In genomic region chrX:20067709-20068315, GRCh38 we compare ENCODE assay signal across 8 cellular contexts. TPM values are rescaled to one million over a fixed set of nuclear protein-coding genes. Genes with fewer than 3 reads are reported as not detected.
DNase-seq lines count a peak whose midpoint lies in the region; ATAC-seq, FAIRE-seq and TF ChIP-seq lines count a peak whose summit lies in the region.

No MANE protein-coding gene starts in this region.

- DNase-seq in AG20443 (ENCODE audit: low spot score) = peak; percentile 79
- peak; percentile 85 for DNase-seq in NCI-H1092 treated with DMSO at 0.1 percent for 48 hours (lab: John Stamatoyannopoulos, UW)
- peak; percentile 39 to 89 for DNase-seq in ascending aorta (ENCODE audit: low spot score in 2 of 2)
- DNase-seq in hypothalamus (lab: John Stamatoyannopoulos, UW) = peak in 30 of 51 donors; percentile 0 to 42 (median 9)
- DNase-seq in tibial artery = peak; percentile 69 to 79
- no peak for DNase-seq in GM19240 (ENCODE audit: insufficient read length, low spot score)
- DNase-seq in activated T-cell treated with anti-CD3 and anti-CD28 coated beads, Interleukin-2, amount 50 U/mL, for 4 hours = no peak
- DNase-seq in GM19239 (ENCODE audit: insufficient read length, low spot score) = no peak

- H3K36me3 Mint-ChIP-seq in activated T-cell treated with anti-CD3 and anti-CD28 coated beads, Interleukin-2, amount 50 U/mL, for 4 hours (ENCODE audit: insufficient read depth) = no peaks in the 10 kb centered on the region

- no peaks in the 10 kb centered on the region for H3K27me3 Mint-ChIP-seq in activated T-cell treated with anti-CD3 and anti-CD28 coated beads, Interleukin-2, amount 50 U/mL, for 4 hours (ENCODE audit: low read depth)

- H3K4me1 Mint-ChIP-seq in activated T-cell treated with anti-CD3 and anti-CD28 coated beads, Interleukin-2, amount 50 U/mL, for 4 hours (ENCODE audit: low read depth) = no peaks in the 10 kb centered on the region

- H3K4me1 ChIP-seq in ascending aorta = peaks cover 3 to 4% of the 10 kb centered on the region in 2 donors
- H3K4me1 ChIP-seq in tibial artery = peaks cover 0 to 12% (median 5%) of the 10 kb centered on the region in 4 donors

- peak overlapping the region in 1 of 2 donors; percentile 16 for H3K4me3 ChIP-seq in ascending aorta
- H3K4me3 ChIP-seq in tibial artery = no peak overlapping the region

- no peaks in the 10 kb centered on the region for H3K36me3 ChIP-seq in ascending aorta
- no peaks in the 10 kb centered on the region for H3K36me3 ChIP-seq in tibial artery

- intact Hi-C loops in ascending aorta (cut with DNase I) = loop anchor here (10.0 kb wide), 1 partner anchor 163 kb away; no protein-coding TSS in a partner anchor
- intact Hi-C loops in tibial artery (cut with DNase I; ENCODE audit: low total_unique reads) = no loop called here

- TF ChIP-seq CTCF in ascending aorta (IDR thresholded peaks at IDR 0.05) (no peak), tibial artery (IDR thresholded peaks at IDR 0.05) (no peak)

- peak overlapping the region; percentile 32 to 53 for H3K27ac ChIP-seq in ascending aorta
- no peak overlapping the region for H3K27ac ChIP-seq in tibial artery

- no peak for FAIRE-seq in GM19239 (lab: Jason Lieb, UNC)

- H3K4me3 Mint-ChIP-seq in activated T-cell treated with anti-CD3 and anti-CD28 coated beads, Interleukin-2, amount 50 U/mL, for 4 hours = no peak overlapping the region

- H3K27me3 ChIP-seq in ascending aorta (no peaks in the 10 kb centered on the region), tibial artery (no peaks in the 10 kb centered on the region)

- no peaks in the 10 kb centered on the region for H3K9me3 Mint-ChIP-seq in activated T-cell treated with anti-CD3 and anti-CD28 coated beads, Interleukin-2, amount 50 U/mL, for 4 hours

- H3K9me3 ChIP-seq in ascending aorta (no peaks in the 10 kb centered on the region), tibial artery (no peaks in the 10 kb centered on the region)

- no peak for ATAC-seq in activated T-cell treated with anti-CD3 and anti-CD28 coated beads, Interleukin-2, amount 50 U/mL, for 4 hours

RNA-seq across cellular contexts. Expression of gene MAP7D2, which starts 48.9 kb away (rescaled TPM):
- not detected for total RNA-seq in ascending aorta
- total RNA-seq in activated T-cell treated with anti-CD3 and anti-CD28 coated beads, Interleukin-2, amount 50 U/mL, for 4 hours = 1 to 10 TPM in 1 of 3 donors, under 1 TPM in 2; 0.57 to 2.0 (median 0.66) TPM

Comparison
In these comparisons a context has a peak if more than half of its experiments do, and no peak if none do; other contexts are left out.
1. DNase-seq: peak in AG20443 (single experiment), NCI-H1092 treated with DMSO at 0.1 percent for 48 hours (single experiment), ascending aorta (2 of 2), hypothalamus (30 of 51) and tibial artery (2 of 2); none in GM19240 (single experiment), activated T-cell treated with anti-CD3 and anti-CD28 coated beads, Interleukin-2, amount 50 U/mL, for 4 hours (single experiment) and GM19239 (single experiment).
2. H3K27ac ChIP-seq: peak in ascending aorta (2 of 2); none in tibial artery (0 of 2).